2 cellular contexts compared by ENCODE assay signal in the genomic region with DNA sequence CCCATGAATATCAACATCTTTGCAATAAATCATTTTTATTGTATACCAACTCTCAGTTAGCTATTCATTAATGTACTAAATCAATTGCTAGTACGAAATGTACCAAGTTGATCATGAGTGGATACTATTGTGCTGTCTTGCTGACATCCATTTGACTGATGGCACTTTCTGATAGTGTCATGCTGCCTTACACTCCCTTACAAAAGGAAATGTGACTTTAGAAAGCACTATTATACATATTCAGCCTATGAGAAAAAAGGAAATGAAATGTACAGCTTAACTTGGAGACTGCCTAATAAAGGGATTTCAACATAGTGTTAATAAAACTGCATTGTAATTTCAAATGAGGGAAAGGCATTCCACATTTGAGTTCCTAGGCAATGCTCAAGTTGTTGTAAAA.
TF ChIP-seq lines count a peak whose summit lies in the region.

No MANE protein-coding gene starts in this region.

TF ChIP-seq in SK-N-SH, 30 proteins besides CTCF, POLR2A, EP300 and RAD21:
- TF ChIP-seq SIN3A (IDR thresholded peaks at IDR 0.05; ENCODE audit: borderline replicate concordance, low read depth, low read length) (no peak), FOSL2 (IDR thresholded peaks at IDR 0.05; ENCODE audit: borderline replicate concordance, low read depth) (no peak), NFIC (IDR thresholded peaks at IDR 0.05; ENCODE audit: borderline replicate concordance) (no peak), RXRA (IDR thresholded peaks at IDR 0.05; ENCODE audit: borderline replicate concordance, low read depth) (no peak), FOXM1 (IDR thresholded peaks at IDR 0.05; ENCODE audit: low read depth) (no peak), TEAD4 (IDR thresholded peaks at IDR 0.05; ENCODE audit: borderline replicate concordance, insufficient read depth) (no peak), JUND (IDR thresholded peaks at IDR 0.05) (no peak), ZBTB33 (IDR thresholded peaks at IDR 0.05; ENCODE audit: borderline replicate concordance, low read depth) (no peak), RFX5 (IDR thresholded peaks at IDR 0.05; ENCODE audit: low read length) (no peak), GATA2 (CRISPR knock-in tag; IDR thresholded peaks at IDR 0.05) (no peak), MEF2A (IDR thresholded peaks at IDR 0.05; ENCODE audit: borderline replicate concordance, low read depth) (no peak), SMC3 (IDR thresholded peaks at IDR 0.05; ENCODE audit: low read depth, low read length) (no peak), EZH2phosphoT487 (IDR thresholded peaks at IDR 0.05; ENCODE audit: borderline replicate concordance, low read depth) (no peak), GABPA (IDR thresholded peaks at IDR 0.05; ENCODE audit: low read depth) (no peak), MXI1 (IDR thresholded peaks at IDR 0.05; ENCODE audit: low read depth, low read length) (no peak)
- TF ChIP-seq, protein P1, sequence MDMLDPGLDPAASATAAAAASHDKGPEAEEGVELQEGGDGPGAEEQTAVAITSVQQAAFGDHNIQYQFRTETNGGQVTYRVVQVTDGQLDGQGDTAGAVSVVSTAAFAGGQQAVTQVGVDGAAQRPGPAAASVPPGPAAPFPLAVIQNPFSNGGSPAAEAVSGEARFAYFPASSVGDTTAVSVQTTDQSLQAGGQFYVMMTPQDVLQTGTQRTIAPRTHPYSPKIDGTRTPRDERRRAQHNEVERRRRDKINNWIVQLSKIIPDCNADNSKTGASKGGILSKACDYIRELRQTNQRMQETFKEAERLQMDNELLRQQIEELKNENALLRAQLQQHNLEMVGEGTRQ (IDR thresholded peaks at IDR 0.05; ENCODE audit: borderline replicate concordance, low read depth, low read length): no peak
- TF ChIP-seq, protein P2, sequence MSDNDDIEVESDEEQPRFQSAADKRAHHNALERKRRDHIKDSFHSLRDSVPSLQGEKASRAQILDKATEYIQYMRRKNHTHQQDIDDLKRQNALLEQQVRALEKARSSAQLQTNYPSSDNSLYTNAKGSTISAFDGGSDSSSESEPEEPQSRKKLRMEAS (IDR thresholded peaks at IDR 0.05; ENCODE audit: low read depth): no peak

TF ChIP-seq in SK-N-SH treated with all-trans-retinoic acid at 6 μM for 48 hours, 23 proteins besides CTCF, POLR2A, EP300 and RAD21:
- TF ChIP-seq ARNTL (CRISPR knock-in tag; IDR thresholded peaks at IDR 0.05; ENCODE audit: borderline replicate concordance, low read depth): no peak
- no peak for TF ChIP-seq OSR1 (CRISPR knock-in tag; IDR thresholded peaks at IDR 0.05)
- no peak for TF ChIP-seq ZNF70 (CRISPR knock-in tag; IDR thresholded peaks at IDR 0.05)
- TF ChIP-seq CSRNP3 (CRISPR knock-in tag; IDR thresholded peaks at IDR 0.05): no peak
- TF ChIP-seq RARB (CRISPR knock-in tag; IDR thresholded peaks at IDR 0.05): no peak
- no peak for TF ChIP-seq ESRRG (CRISPR knock-in tag; IDR thresholded peaks at IDR 0.05)
- no peak for TF ChIP-seq ISL1 (CRISPR knock-in tag; IDR thresholded peaks at IDR 0.05)
- no peak for TF ChIP-seq ZNF565 (CRISPR knock-in tag; conservative IDR thresholded peaks at IDR 0.05; ENCODE audit: low read depth)
- no peak for TF ChIP-seq TCF4 (CRISPR knock-in tag; IDR thresholded peaks at IDR 0.05; ENCODE audit: borderline replicate concordance)
- no peak for TF ChIP-seq ZFP30 (CRISPR knock-in tag; IDR thresholded peaks at IDR 0.05)
- TF ChIP-seq, protein P3, sequence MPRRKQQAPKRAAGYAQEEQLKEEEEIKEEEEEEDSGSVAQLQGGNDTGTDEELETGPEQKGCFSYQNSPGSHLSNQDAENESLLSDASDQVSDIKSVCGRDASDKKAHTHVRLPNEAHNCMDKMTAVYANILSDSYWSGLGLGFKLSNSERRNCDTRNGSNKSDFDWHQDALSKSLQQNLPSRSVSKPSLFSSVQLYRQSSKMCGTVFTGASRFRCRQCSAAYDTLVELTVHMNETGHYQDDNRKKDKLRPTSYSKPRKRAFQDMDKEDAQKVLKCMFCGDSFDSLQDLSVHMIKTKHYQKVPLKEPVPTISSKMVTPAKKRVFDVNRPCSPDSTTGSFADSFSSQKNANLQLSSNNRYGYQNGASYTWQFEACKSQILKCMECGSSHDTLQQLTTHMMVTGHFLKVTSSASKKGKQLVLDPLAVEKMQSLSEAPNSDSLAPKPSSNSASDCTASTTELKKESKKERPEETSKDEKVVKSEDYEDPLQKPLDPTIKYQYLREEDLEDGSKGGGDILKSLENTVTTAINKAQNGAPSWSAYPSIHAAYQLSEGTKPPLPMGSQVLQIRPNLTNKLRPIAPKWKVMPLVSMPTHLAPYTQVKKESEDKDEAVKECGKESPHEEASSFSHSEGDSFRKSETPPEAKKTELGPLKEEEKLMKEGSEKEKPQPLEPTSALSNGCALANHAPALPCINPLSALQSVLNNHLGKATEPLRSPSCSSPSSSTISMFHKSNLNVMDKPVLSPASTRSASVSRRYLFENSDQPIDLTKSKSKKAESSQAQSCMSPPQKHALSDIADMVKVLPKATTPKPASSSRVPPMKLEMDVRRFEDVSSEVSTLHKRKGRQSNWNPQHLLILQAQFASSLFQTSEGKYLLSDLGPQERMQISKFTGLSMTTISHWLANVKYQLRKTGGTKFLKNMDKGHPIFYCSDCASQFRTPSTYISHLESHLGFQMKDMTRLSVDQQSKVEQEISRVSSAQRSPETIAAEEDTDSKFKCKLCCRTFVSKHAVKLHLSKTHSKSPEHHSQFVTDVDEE (CRISPR knock-in tag; IDR thresholded peaks at IDR 0.05): no peak
